In genomic region chr16:2979669-2980226, GRCh38 we compare ENCODE assay signal across 8 cellular contexts. TPM values are rescaled to one million over a fixed set of nuclear protein-coding genes. Genes with fewer than 3 reads are reported as not detected.
A peak's percentile ranks its signal among the peaks of the same experiment; 100 is the strongest.
DNase-seq lines count a peak whose midpoint lies in the region; ATAC-seq and TF ChIP-seq lines count a peak whose summit lies in the region.

No MANE protein-coding gene starts in this region.

- H2AFZ ChIP-seq in smooth muscle cell (ENCODE audit: low read depth) = peak overlapping the region; percentile 81

- H3K27ac ChIP-seq in HEK293 (ENCODE audit: extremely low read depth, low read depth, low read length) = peak overlapping the region; percentile 86
- H3K27ac ChIP-seq in smooth muscle cell (ENCODE audit: low read depth) = no peak overlapping the region

- peaks cover 3% of the 10 kb centered on the region for H3K4me1 Mint-ChIP-seq in T-helper 17 cell

- H3K9me3 ChIP-seq in HEK293 (ENCODE audit: control insufficient read depth, insufficient read depth, low read depth, low read length) (no peaks in the 10 kb centered on the region), T-helper 17 cell (ENCODE audit: control insufficient read depth, low read length, poor library complexity, severe bottlenecking) (no peaks in the 10 kb centered on the region), smooth muscle cell (replicated peaks; ENCODE audit: low read depth) (no peaks in the 10 kb centered on the region)

- no peaks in the 10 kb centered on the region for H4K20me1 ChIP-seq in smooth muscle cell (ENCODE audit: low read depth)

- no peaks in the 10 kb centered on the region for H3K27me3 Mint-ChIP-seq in T-helper 17 cell

- H3K79me2 ChIP-seq in smooth muscle cell (ENCODE audit: low read depth) = no peaks in the 10 kb centered on the region

- no peak for ATAC-seq in T-helper 17 cell

- H3K4me3 ChIP-seq in HEK293 (ENCODE audit: low read depth, low read length) (peak overlapping the region; percentile 84), smooth muscle cell (peak overlapping the region; percentile 70)

- H3K27ac Mint-ChIP-seq in T-helper 17 cell = no peak overlapping the region

- no peaks in the 10 kb centered on the region for H3K27me3 ChIP-seq in smooth muscle cell (ENCODE audit: low read depth)

- DNase-seq in ELR (ENCODE audit: low read depth) = peak; percentile 47
- no peak for DNase-seq in T-helper 17 cell
- DNase-seq in glomerular visceral epithelial cell (ENCODE audit: extremely low spot score) = peak; percentile 30
- DNase-seq in smooth muscle cell (lab: John Stamatoyannopoulos, UW; ENCODE audit: unreplicated experiment) = no peak
- no peak for DNase-seq in GM10248 (ENCODE audit: extremely low spot score)
- DNase-seq in SW480 (ENCODE audit: low spot score) = no peak
- no peak for DNase-seq in ureter (ENCODE audit: low spot score)

- H3F3A ChIP-seq in smooth muscle cell (ENCODE audit: low read depth) = peaks cover 11% of the 10 kb centered on the region

- POLR2A ChIA-PET in HEK293 (lab: Yijun Ruan, JAX) = interaction anchor here (0.8 to 2.4 kb wide), 9 partner anchors 8 to 155 kb away, joined by 3 to 25 read pairs (median 5); partner anchors contain the start of genes KREMEN2, PAQR4, TNFRSF12A and ZNF213
- POLR2A ChIA-PET in GM10248 (lab: Yijun Ruan, JAX) = no interaction called here

- H3K4me1 ChIP-seq in HEK293 (ENCODE audit: control insufficient read depth, insufficient read depth, low read length) (no peaks in the 10 kb centered on the region), smooth muscle cell (ENCODE audit: low read depth) (peaks cover 20% of the 10 kb centered on the region)

- no peak for TF ChIP-seq CTCF in HEK293 (tag by site-specific recombination; IDR thresholded peaks at IDR 0.05)
- TF ChIP-seq CTCF in smooth muscle cell (IDR thresholded peaks at IDR 0.05; ENCODE audit: borderline replicate concordance, insufficient read depth, poor library complexity, severe bottlenecking) = no peak
- no peak for TF ChIP-seq CTCF in GM10248 (IDR thresholded peaks at IDR 0.05; ENCODE audit: control extremely low read depth, extremely low read depth, low read depth, missing control alignments)

- CTCF ChIA-PET in HEK293 (lab: Yijun Ruan, JAX) = interaction anchor here (1.5 to 2.8 kb wide), 2 partner anchors 10 to 17 kb away, joined by 5 to 12 read pairs; partner anchors contain the start of gene PAQR4
- CTCF ChIA-PET in GM10248 (lab: Yijun Ruan, JAX) = interaction anchor here (1.5 to 2.9 kb wide), 3 partner anchors 9 to 18 kb away, joined by 7 to 13 read pairs (median 9); partner anchors contain the start of gene PAQR4

- H3K4me2 ChIP-seq in smooth muscle cell = peak overlapping the region; percentile 88

- H3K36me3 Mint-ChIP-seq in T-helper 17 cell (ENCODE audit: low read depth) = no peaks in the 10 kb centered on the region

- peaks cover 3 to 37% of the 10 kb centered on the region in 2 experiments; a peak in 2 of 3 replicates for H3K36me3 ChIP-seq in HEK293 (ENCODE audit: control insufficient read depth in 2 of 2, insufficient read depth in 1 of 2, low read length in 2 of 2)
- no peaks in the 10 kb centered on the region for H3K36me3 ChIP-seq in smooth muscle cell (ENCODE audit: low read depth)

- WGBS in smooth muscle cell (ENCODE audit: low lambda C conversion rate) = 6% methylated on average over 32 of the region's 43 CpGs

- H3K9ac ChIP-seq in smooth muscle cell (ENCODE audit: low read depth) = peak overlapping the region; percentile 73

- peak overlapping the region; percentile 77 for H3K4me3 Mint-ChIP-seq in T-helper 17 cell

TF ChIP-seq in HEK293, 187 proteins besides CTCF, POLR2A, EP300 and RAD21:
- peak; percentile 48; the same call in 1 of the 2 replicates for TF ChIP-seq ZFP37 (tag by site-specific recombination; IDR thresholded peaks at IDR 0.05)
- TF ChIP-seq SP3 (tag by site-specific recombination; IDR thresholded peaks at IDR 0.05) = peak; percentile 76
- TF ChIP-seq GLI2 (tag by site-specific recombination; IDR thresholded peaks at IDR 0.05; ENCODE audit: borderline replicate concordance, low read depth) = no peak
- TF ChIP-seq, protein P1, sequence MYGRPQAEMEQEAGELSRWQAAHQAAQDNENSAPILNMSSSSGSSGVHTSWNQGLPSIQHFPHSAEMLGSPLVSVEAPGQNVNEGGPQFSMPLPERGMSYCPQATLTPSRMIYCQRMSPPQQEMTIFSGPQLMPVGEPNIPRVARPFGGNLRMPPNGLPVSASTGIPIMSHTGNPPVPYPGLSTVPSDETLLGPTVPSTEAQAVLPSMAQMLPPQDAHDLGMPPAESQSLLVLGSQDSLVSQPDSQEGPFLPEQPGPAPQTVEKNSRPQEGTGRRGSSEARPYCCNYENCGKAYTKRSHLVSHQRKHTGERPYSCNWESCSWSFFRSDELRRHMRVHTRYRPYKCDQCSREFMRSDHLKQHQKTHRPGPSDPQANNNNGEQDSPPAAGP (tag by site-specific recombination; IDR thresholded peaks at IDR 0.05) = 0 out of 2 replicates have a peak, but pooled peaks have one; percentile 38
- TF ChIP-seq KLF10 (tag by site-specific recombination; IDR thresholded peaks at IDR 0.05) = no peak
- peak; percentile 36; the same call in 1 of the 2 replicates for TF ChIP-seq ZNF777 (tag by site-specific recombination; IDR thresholded peaks at IDR 0.05; ENCODE audit: borderline replicate concordance)
- TF ChIP-seq, protein P2, sequence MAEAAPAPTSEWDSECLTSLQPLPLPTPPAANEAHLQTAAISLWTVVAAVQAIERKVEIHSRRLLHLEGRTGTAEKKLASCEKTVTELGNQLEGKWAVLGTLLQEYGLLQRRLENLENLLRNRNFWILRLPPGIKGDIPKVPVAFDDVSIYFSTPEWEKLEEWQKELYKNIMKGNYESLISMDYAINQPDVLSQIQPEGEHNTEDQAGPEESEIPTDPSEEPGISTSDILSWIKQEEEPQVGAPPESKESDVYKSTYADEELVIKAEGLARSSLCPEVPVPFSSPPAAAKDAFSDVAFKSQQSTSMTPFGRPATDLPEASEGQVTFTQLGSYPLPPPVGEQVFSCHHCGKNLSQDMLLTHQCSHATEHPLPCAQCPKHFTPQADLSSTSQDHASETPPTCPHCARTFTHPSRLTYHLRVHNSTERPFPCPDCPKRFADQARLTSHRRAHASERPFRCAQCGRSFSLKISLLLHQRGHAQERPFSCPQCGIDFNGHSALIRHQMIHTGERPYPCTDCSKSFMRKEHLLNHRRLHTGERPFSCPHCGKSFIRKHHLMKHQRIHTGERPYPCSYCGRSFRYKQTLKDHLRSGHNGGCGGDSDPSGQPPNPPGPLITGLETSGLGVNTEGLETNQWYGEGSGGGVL (tag by site-specific recombination; IDR thresholded peaks at IDR 0.05) = peak; percentile 11
- TF ChIP-seq ZFHX2 (tag by site-specific recombination; conservative IDR thresholded peaks at IDR 0.05) = peak; percentile 75
- no peak for TF ChIP-seq ZNF19 (tag by site-specific recombination; IDR thresholded peaks at IDR 0.05; ENCODE audit: low read depth)
- peak; percentile 54 for TF ChIP-seq KLF9 (tag by site-specific recombination; IDR thresholded peaks at IDR 0.05; ENCODE audit: low read depth)
- TF ChIP-seq ZIC2 (tag by site-specific recombination; IDR thresholded peaks at IDR 0.05) = 0 out of 2 replicates have a peak, but pooled peaks have one; percentile 4
- peak; percentile 88 for TF ChIP-seq KLF1 (tag by site-specific recombination; IDR thresholded peaks at IDR 0.05)
- no peak for TF ChIP-seq ZFP3 (tag by site-specific recombination; IDR thresholded peaks at IDR 0.05; ENCODE audit: low read depth)
- 0 out of 2 replicates have a peak, but pooled peaks have one; percentile 18 for TF ChIP-seq ZNF2 (tag by site-specific recombination; IDR thresholded peaks at IDR 0.05)
- TF ChIP-seq ZNF341 (tag by site-specific recombination; IDR thresholded peaks at IDR 0.05; ENCODE audit: low read depth) = peak; percentile 74
- TF ChIP-seq PATZ1 (tag by site-specific recombination; IDR thresholded peaks at IDR 0.05) = peak; percentile 81; the same call in 1 of the 2 replicates
- peak; percentile 52 for TF ChIP-seq EGR2 (tag by site-specific recombination; IDR thresholded peaks at IDR 0.05; ENCODE audit: low read depth)
- peak; percentile 76 for TF ChIP-seq SP2 (tag by site-specific recombination; IDR thresholded peaks at IDR 0.05)
- TF ChIP-seq BCL11B (tag by site-specific recombination; IDR thresholded peaks at IDR 0.05; ENCODE audit: low read depth) = peak; percentile 17; the same call in 1 of the 2 replicates
- TF ChIP-seq ZXDB (tag by site-specific recombination; IDR thresholded peaks at IDR 0.05) = peak; percentile 88
- no peak for TF ChIP-seq ZNF394 (tag by site-specific recombination; IDR thresholded peaks at IDR 0.05; ENCODE audit: borderline replicate concordance)
- TF ChIP-seq ZBTB7A (tag by site-specific recombination; IDR thresholded peaks at IDR 0.05; ENCODE audit: low read depth) = peak; percentile 68; the same call in 1 of the 2 replicates

RNA-seq across cellular contexts. Expression of gene PKMYT1, which starts 0.5 kb away (rescaled TPM):
- not detected for total RNA-seq in T-helper 17 cell
- 10.4 and 13.8 TPM in 2 replicates for total RNA-seq in smooth muscle cell
- polyA plus RNA-seq in smooth muscle cell = 28.9 and 32.6 TPM in 2 replicates
- total RNA-seq in ureter = 2.2 TPM

RNA-seq across cellular contexts. Expression of gene PAQR4, which starts 10.6 kb away (rescaled TPM):
- total RNA-seq in T-helper 17 cell (1 to 10 TPM; 1.7 to 2.7 TPM), smooth muscle cell (4.6 and 4.8 TPM in 2 replicates), ureter (4.5 TPM)
- polyA plus RNA-seq in smooth muscle cell = 7.9 and 9.3 TPM in 2 replicates

RNA-seq across cellular contexts. Expression of gene KREMEN2, which starts 15.7 kb away (rescaled TPM):
- not detected for total RNA-seq in T-helper 17 cell
- total RNA-seq in smooth muscle cell = 0.27 and 1.3 TPM in 2 replicates
- polyA plus RNA-seq in smooth muscle cell = 2.0 TPM in 2 replicates
- total RNA-seq in ureter = not detected

RNA-seq across cellular contexts. Expression of gene CLDN9, which starts 33.0 kb away (rescaled TPM):
- total RNA-seq in T-helper 17 cell (not detected), smooth muscle cell (1.3 and 1.8 TPM in 2 replicates), ureter (0.42 TPM)
- 0.81 and 4.5 TPM in 2 replicates for polyA plus RNA-seq in smooth muscle cell

RNA-seq across cellular contexts. Expression of gene CLDN6, which starts 38.2 kb away (rescaled TPM):
- not detected for total RNA-seq in T-helper 17 cell
- total RNA-seq in smooth muscle cell = 97.0 and 113 TPM in 2 replicates
- polyA plus RNA-seq in smooth muscle cell = 55.4 and 365 TPM in 2 replicates
- total RNA-seq in ureter = not detected

Comparison
In these comparisons a context has a peak if more than half of its experiments do, and no peak if none do; other contexts are left out.
1. DNase-seq: peak in ELR (single experiment) and glomerular visceral epithelial cell (single experiment); none in T-helper 17 cell (0 of 3), smooth muscle cell (single experiment), GM10248 (single experiment), SW480 (single experiment) and ureter (single experiment).